Comparison of ENCODE assay signal across 1 cellular context in the genomic region with DNA sequence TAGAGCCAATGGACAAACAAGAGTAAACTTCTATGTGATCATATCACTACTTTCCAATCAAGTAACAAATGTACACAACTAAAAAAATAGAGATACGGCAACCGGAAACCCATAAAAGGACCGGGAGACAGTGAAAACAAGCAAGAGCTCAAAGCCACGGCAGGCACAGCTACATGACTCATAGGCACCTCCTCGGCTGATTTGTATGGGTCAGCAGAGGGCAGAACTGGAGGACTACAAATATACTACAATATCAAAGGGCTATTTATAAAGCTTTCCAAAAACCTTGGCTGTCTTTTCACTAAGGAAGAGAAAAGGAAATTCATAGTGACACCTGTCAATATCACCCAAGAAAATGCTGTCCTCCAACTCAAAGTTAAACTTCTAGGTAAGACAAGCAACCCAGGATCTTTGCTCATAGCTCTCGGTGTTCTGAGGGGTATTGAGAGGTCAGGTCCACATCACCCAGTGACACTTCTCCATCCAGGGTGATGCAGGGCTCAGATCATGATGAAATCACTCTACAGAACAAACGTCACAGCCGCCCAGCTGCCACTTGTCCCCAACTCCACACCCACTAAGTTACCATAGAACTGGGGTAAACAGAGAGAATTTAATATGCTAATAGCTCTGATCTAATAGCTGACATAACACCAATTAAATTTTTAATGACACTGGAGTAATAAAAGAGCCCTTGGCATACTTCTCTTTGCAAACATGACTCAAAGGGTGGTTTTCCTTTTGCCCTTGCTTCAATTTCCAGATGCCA.
TF ChIP-seq lines count a peak whose summit lies in the region.

No MANE protein-coding gene starts in this region.

TF ChIP-seq in K562, 482 proteins besides CTCF, POLR2A, EP300 and RAD21 (continued from another document and continues in another):
- TF ChIP-seq, protein P1, sequence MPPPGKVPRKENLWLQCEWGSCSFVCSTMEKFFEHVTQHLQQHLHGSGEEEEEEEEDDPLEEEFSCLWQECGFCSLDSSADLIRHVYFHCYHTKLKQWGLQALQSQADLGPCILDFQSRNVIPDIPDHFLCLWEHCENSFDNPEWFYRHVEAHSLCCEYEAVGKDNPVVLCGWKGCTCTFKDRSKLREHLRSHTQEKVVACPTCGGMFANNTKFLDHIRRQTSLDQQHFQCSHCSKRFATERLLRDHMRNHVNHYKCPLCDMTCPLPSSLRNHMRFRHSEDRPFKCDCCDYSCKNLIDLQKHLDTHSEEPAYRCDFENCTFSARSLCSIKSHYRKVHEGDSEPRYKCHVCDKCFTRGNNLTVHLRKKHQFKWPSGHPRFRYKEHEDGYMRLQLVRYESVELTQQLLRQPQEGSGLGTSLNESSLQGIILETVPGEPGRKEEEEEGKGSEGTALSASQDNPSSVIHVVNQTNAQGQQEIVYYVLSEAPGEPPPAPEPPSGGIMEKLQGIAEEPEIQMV (tag; conservative IDR thresholded peaks at IDR 0.05; ENCODE audit: low read depth): no peak
- TF ChIP-seq RFX5 (IDR thresholded peaks at IDR 0.05; ENCODE audit: low read depth, low read length) (no peak), BCL6 (CRISPR knock-in tag; IDR thresholded peaks at IDR 0.05) (no peak), XRCC5 (IDR thresholded peaks at IDR 0.05; ENCODE audit: low read depth, low read length) (no peak), ZKSCAN8 (CRISPR knock-in tag; IDR thresholded peaks at IDR 0.05) (no peak), NFYB (IDR thresholded peaks at IDR 0.05; ENCODE audit: extremely low read depth, insufficient read length) (no peak), CHD2 (IDR thresholded peaks at IDR 0.05; ENCODE audit: low read depth, low read length) (no peak), STAT5B (CRISPR knock-in tag; IDR thresholded peaks at IDR 0.05) (no peak), NFE2 (IDR thresholded peaks at IDR 0.05; ENCODE audit: low read depth) (no peak), HIVEP1 (CRISPR knock-in tag; IDR thresholded peaks at IDR 0.05) (no peak), JUND (IDR thresholded peaks at IDR 0.05; ENCODE audit: borderline replicate concordance, low read depth, low read length) (peak; percentile 97), JUND (tag; IDR thresholded peaks at IDR 0.05; ENCODE audit: borderline replicate concordance, low read depth, low read length) (peak; percentile 93; the same call in 2 of the 3 replicates), NCOA4 (IDR thresholded peaks at IDR 0.05; ENCODE audit: partially characterized antibody) (no peak), ELF4 (CRISPR knock-in tag; IDR thresholded peaks at IDR 0.05) (no peak), GTF2E2 (tag; IDR thresholded peaks at IDR 0.05) (no peak), ZC3H4 (CRISPR knock-in tag; IDR thresholded peaks at IDR 0.05; ENCODE audit: borderline replicate concordance) (no peak), PML (IDR thresholded peaks at IDR 0.05; ENCODE audit: low read length) (no peak), NEUROD1 (IDR thresholded peaks at IDR 0.05; ENCODE audit: borderline replicate concordance, low read depth, low read length, partially characterized antibody) (no peak), NFIX (CRISPR knock-in tag; IDR thresholded peaks at IDR 0.05; ENCODE audit: low read depth) (no peak), SNRNP70 (optimal IDR thresholded peaks at IDR 0.05; ENCODE audit: low read depth, low read length) (no peak), SMARCB1 (IDR thresholded peaks at IDR 0.05; ENCODE audit: insufficient read length, low read depth) (no peak), FOXA3 (CRISPR knock-in tag; conservative IDR thresholded peaks at IDR 0.05 in 1 of 2, IDR thresholded peaks at IDR 0.05 in 1 of 2) (peak in 1 of 2 experiments; percentile 76; a peak in 2 of 4 replicates), TRIM24 (IDR thresholded peaks at IDR 0.05) (no peak), HSF4 (CRISPR knock-in tag; IDR thresholded peaks at IDR 0.05; ENCODE audit: borderline replicate concordance) (no peak), NR2C2 (CRISPR knock-in tag; IDR thresholded peaks at IDR 0.05) (no peak), NR2C2 (tag; IDR thresholded peaks at IDR 0.05) (peak; percentile 53; the same call in 1 of the 2 replicates), RBM17 (IDR thresholded peaks at IDR 0.05; ENCODE audit: borderline replicate concordance, low read depth, low read length) (no peak), MTF1 (CRISPR knock-in tag; IDR thresholded peaks at IDR 0.05; ENCODE audit: borderline replicate concordance) (no peak), SUPT5H (IDR thresholded peaks at IDR 0.05) (no peak), HNRNPH1 (optimal IDR thresholded peaks at IDR 0.05; ENCODE audit: low read depth, low read length) (no peak), CBX1 (IDR thresholded peaks at IDR 0.05; ENCODE audit: low read depth) (no peak), NFE2L1 (tag; IDR thresholded peaks at IDR 0.05; ENCODE audit: borderline replicate concordance, low read depth) (no peak), SP2 (IDR thresholded peaks at IDR 0.05; ENCODE audit: extremely low read depth, low read depth, low read length, poor library complexity, severe bottlenecking) (no peak), SIN3A (IDR thresholded peaks at IDR 0.05; ENCODE audit: borderline replicate concordance in 2 of 2, control insufficient read depth in 1 of 2, low read depth in 2 of 2, low read length in 2 of 2) (no peak), ZSCAN29 (IDR thresholded peaks at IDR 0.05) (no peak), NCOA1 (IDR thresholded peaks at IDR 0.05; ENCODE audit: low read depth) (peak; percentile 73; the same call in 1 of the 2 replicates), RBFOX2 (IDR thresholded peaks at IDR 0.05; ENCODE audit: low read depth, low read length) (no peak), ZNF764 (CRISPR knock-in tag; IDR thresholded peaks at IDR 0.05; ENCODE audit: low read depth) (no peak), FOS (IDR thresholded peaks at IDR 0.05; ENCODE audit: extremely low read depth, insufficient read length) (no peak), ETV1 (tag; conservative IDR thresholded peaks at IDR 0.05; ENCODE audit: low read depth) (no peak), POU5F1 (IDR thresholded peaks at IDR 0.05; ENCODE audit: borderline replicate concordance, low read depth, low read length, partially characterized antibody) (no peak)
- TF ChIP-seq, protein P2, sequence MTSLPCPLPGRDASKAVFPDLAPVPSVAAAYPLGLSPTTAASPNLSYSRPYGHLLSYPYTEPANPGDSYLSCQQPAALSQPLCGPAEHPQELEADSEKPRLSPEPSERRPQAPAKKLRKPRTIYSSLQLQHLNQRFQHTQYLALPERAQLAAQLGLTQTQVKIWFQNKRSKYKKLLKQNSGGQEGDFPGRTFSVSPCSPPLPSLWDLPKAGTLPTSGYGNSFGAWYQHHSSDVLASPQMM (CRISPR knock-in tag; IDR thresholded peaks at IDR 0.05): no peak
- TF ChIP-seq, protein P3, sequence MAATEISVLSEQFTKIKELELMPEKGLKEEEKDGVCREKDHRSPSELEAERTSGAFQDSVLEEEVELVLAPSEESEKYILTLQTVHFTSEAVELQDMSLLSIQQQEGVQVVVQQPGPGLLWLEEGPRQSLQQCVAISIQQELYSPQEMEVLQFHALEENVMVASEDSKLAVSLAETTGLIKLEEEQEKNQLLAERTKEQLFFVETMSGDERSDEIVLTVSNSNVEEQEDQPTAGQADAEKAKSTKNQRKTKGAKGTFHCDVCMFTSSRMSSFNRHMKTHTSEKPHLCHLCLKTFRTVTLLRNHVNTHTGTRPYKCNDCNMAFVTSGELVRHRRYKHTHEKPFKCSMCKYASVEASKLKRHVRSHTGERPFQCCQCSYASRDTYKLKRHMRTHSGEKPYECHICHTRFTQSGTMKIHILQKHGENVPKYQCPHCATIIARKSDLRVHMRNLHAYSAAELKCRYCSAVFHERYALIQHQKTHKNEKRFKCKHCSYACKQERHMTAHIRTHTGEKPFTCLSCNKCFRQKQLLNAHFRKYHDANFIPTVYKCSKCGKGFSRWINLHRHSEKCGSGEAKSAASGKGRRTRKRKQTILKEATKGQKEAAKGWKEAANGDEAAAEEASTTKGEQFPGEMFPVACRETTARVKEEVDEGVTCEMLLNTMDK (IDR thresholded peaks at IDR 0.05; ENCODE audit: borderline replicate concordance, insufficient read depth, low read depth, low read length, poor library complexity, severe bottlenecking): no peak
- TF ChIP-seq, protein P4, sequence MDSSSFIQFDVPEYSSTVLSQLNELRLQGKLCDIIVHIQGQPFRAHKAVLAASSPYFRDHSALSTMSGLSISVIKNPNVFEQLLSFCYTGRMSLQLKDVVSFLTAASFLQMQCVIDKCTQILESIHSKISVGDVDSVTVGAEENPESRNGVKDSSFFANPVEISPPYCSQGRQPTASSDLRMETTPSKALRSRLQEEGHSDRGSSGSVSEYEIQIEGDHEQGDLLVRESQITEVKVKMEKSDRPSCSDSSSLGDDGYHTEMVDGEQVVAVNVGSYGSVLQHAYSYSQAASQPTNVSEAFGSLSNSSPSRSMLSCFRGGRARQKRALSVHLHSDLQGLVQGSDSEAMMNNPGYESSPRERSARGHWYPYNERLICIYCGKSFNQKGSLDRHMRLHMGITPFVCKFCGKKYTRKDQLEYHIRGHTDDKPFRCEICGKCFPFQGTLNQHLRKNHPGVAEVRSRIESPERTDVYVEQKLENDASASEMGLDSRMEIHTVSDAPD (CRISPR knock-in tag; IDR thresholded peaks at IDR 0.05): no peak
- TF ChIP-seq, protein P5, sequence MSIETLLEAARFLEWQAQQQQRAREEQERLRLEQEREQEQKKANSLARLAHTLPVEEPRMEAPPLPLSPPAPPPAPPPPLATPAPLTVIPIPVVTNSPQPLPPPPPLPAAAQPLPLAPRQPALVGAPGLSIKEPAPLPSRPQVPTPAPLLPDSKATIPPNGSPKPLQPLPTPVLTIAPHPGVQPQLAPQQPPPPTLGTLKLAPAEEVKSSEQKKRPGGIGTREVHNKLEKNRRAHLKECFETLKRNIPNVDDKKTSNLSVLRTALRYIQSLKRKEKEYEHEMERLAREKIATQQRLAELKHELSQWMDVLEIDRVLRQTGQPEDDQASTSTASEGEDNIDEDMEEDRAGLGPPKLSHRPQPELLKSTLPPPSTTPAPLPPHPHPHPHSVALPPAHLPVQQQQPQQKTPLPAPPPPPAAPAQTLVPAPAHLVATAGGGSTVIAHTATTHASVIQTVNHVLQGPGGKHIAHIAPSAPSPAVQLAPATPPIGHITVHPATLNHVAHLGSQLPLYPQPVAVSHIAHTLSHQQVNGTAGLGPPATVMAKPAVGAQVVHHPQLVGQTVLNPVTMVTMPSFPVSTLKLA (conservative IDR thresholded peaks at IDR 0.05): peak in 1 of 2 experiments; percentile 35; a peak in 1 of 4 replicates
- TF ChIP-seq, protein P6, sequence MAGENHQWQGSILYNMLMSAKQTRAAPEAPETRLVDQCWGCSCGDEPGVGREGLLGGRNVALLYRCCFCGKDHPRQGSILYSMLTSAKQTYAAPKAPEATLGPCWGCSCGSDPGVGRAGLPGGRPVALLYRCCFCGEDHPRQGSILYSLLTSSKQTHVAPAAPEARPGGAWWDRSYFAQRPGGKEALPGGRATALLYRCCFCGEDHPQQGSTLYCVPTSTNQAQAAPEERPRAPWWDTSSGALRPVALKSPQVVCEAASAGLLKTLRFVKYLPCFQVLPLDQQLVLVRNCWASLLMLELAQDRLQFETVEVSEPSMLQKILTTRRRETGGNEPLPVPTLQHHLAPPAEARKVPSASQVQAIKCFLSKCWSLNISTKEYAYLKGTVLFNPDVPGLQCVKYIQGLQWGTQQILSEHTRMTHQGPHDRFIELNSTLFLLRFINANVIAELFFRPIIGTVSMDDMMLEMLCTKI (IDR thresholded peaks at IDR 0.05; ENCODE audit: partially characterized antibody): no peak
- TF ChIP-seq, protein P7, sequence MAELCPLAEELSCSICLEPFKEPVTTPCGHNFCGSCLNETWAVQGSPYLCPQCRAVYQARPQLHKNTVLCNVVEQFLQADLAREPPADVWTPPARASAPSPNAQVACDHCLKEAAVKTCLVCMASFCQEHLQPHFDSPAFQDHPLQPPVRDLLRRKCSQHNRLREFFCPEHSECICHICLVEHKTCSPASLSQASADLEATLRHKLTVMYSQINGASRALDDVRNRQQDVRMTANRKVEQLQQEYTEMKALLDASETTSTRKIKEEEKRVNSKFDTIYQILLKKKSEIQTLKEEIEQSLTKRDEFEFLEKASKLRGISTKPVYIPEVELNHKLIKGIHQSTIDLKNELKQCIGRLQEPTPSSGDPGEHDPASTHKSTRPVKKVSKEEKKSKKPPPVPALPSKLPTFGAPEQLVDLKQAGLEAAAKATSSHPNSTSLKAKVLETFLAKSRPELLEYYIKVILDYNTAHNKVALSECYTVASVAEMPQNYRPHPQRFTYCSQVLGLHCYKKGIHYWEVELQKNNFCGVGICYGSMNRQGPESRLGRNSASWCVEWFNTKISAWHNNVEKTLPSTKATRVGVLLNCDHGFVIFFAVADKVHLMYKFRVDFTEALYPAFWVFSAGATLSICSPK (IDR thresholded peaks at IDR 0.05; ENCODE audit: borderline replicate concordance): no peak
- TF ChIP-seq, protein P8, sequence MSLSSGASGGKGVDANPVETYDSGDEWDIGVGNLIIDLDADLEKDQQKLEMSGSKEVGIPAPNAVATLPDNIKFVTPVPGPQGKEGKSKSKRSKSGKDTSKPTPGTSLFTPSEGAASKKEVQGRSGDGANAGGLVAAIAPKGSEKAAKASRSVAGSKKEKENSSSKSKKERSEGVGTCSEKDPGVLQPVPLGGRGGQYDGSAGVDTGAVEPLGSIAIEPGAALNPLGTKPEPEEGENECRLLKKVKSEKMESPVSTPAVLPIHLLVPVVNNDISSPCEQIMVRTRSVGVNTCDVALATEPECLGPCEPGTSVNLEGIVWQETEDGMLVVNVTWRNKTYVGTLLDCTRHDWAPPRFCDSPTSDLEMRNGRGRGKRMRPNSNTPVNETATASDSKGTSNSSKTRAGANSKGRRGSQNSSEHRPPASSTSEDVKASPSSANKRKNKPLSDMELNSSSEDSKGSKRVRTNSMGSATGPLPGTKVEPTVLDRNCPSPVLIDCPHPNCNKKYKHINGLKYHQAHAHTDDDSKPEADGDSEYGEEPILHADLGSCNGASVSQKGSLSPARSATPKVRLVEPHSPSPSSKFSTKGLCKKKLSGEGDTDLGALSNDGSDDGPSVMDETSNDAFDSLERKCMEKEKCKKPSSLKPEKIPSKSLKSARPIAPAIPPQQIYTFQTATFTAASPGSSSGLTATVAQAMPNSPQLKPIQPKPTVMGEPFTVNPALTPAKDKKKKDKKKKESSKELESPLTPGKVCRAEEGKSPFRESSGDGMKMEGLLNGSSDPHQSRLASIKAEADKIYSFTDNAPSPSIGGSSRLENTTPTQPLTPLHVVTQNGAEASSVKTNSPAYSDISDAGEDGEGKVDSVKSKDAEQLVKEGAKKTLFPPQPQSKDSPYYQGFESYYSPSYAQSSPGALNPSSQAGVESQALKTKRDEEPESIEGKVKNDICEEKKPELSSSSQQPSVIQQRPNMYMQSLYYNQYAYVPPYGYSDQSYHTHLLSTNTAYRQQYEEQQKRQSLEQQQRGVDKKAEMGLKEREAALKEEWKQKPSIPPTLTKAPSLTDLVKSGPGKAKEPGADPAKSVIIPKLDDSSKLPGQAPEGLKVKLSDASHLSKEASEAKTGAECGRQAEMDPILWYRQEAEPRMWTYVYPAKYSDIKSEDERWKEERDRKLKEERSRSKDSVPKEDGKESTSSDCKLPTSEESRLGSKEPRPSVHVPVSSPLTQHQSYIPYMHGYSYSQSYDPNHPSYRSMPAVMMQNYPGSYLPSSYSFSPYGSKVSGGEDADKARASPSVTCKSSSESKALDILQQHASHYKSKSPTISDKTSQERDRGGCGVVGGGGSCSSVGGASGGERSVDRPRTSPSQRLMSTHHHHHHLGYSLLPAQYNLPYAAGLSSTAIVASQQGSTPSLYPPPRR (CRISPR knock-in tag; IDR thresholded peaks at IDR 0.05; ENCODE audit: borderline replicate concordance): no peak
- TF ChIP-seq, protein P9, sequence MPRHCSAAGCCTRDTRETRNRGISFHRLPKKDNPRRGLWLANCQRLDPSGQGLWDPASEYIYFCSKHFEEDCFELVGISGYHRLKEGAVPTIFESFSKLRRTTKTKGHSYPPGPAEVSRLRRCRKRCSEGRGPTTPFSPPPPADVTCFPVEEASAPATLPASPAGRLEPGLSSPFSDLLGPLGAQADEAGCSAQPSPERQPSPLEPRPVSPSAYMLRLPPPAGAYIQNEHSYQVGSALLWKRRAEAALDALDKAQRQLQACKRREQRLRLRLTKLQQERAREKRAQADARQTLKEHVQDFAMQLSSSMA (CRISPR knock-in tag; IDR thresholded peaks at IDR 0.05): no peak
